ENCODE assay signal across 14 cellular contexts in genomic region chr10:665579-666091, GRCh38. TPM values are rescaled to one million over a fixed set of nuclear protein-coding genes. Genes with fewer than 3 reads are reported as not detected.
DNase-seq lines count a peak whose midpoint lies in the region; ATAC-seq and TF ChIP-seq lines count a peak whose summit lies in the region.
"Had no signal": no experiment of that assay in that cellular context is flagged by ENCODE, and none has a peak within 500 bp of the region (broad histone marks: within the 10 kb centered on the region; RNA-seq: fewer than 3 reads in every experiment).

No MANE protein-coding gene starts in this region.

- H3K9me3 ChIP-seq in lower lobe of right lung = no peaks in the 10 kb centered on the region
- no peaks in the 10 kb centered on the region for H3K9me3 ChIP-seq in testis
- H3K9me3 ChIP-seq: MG63 had no signal

- ATAC-seq in lower lobe of right lung (peak in 1 of 2 donors; percentile 52), GM18873 (IDR thresholded peaks at IDR 0.05; ENCODE audit: low FRiP score, unreplicated experiment) (no peak), HG02759 (IDR thresholded peaks at IDR 0.05; ENCODE audit: unreplicated experiment) (no peak)
- ATAC-seq: activated T-helper 17 cell treated with anti-CD3 and anti-CD28 coated beads, Interleukin-2, amount 50 U/mL, for 72 hours; foreskin keratinocyte had no signal

- DNase-seq in NCI-H2227 (lab: John Stamatoyannopoulos, UW; ENCODE audit: unreplicated experiment) (peak; percentile 51), epithelial cell of proximal tubule (ENCODE audit: low read depth) (no peak), lower lobe of right lung (no peak), testis (peak; percentile 81), erythroblast (lab: John Stamatoyannopoulos, UW) (no peak), HuH-7.5 (ENCODE audit: low spot score) (no peak)
- DNase-seq: activated CD4-positive, CD25-positive, alpha-beta regulatory T cell treated with anti-CD3 and anti-CD28 coated beads, Interleukin-2, amount 50 U/mL, for 72 hours; cerebellar nuclear complex; foreskin keratinocyte; MG63; NCI-H510A treated with DMSO at 0.1 percent for 48 hours had no signal

- H3K27ac ChIP-seq in lower lobe of right lung (peak overlapping the region; percentile 19), testis (peak overlapping the region; percentile 77 to 84)
- H3K27ac ChIP-seq: foreskin keratinocyte had no signal

- 21 to 30% methylated on average over 30 of the region's 30 CpGs for WGBS in testis, 2 donors

- peak overlapping the region; percentile 4 for H3K4me3 ChIP-seq in epithelial cell of proximal tubule (ENCODE audit: low read depth, low read length)
- peak overlapping the region; percentile 44 for H3K4me3 ChIP-seq in lower lobe of right lung
- H3K4me3 ChIP-seq in testis = peak overlapping the region; percentile 1 to 39
- H3K4me3 ChIP-seq: MG63 had no signal

- H3K27me3 ChIP-seq in lower lobe of right lung (ENCODE audit: low read depth) (no peaks in the 10 kb centered on the region), testis (no peaks in the 10 kb centered on the region)
- H3K27me3 ChIP-seq: foreskin keratinocyte, MG63 had no signal

- no peak for TF ChIP-seq CTCF in epithelial cell of proximal tubule (conservative IDR thresholded peaks at IDR 0.05; ENCODE audit: low read depth, low read length)
- TF ChIP-seq CTCF in lower lobe of right lung (IDR thresholded peaks at IDR 0.05) = no peak
- TF ChIP-seq CTCF in testis (IDR thresholded peaks at IDR 0.05) = no peak

- intact Hi-C loops in lower lobe of right lung (cut with DNase I) = no loop called here
- intact Hi-C loops in testis (cut with DNase I; ENCODE audit: low total_unique reads) = no loop called here

- TF ChIP-seq POLR2A in testis (IDR thresholded peaks at IDR 0.05) = no peak
- no peak for TF ChIP-seq POLR2A in erythroblast (IDR thresholded peaks at IDR 0.05; ENCODE audit: low read length)

- no peaks in the 10 kb centered on the region for H3K36me3 ChIP-seq in lower lobe of right lung
- no peaks in the 10 kb centered on the region for H3K36me3 ChIP-seq in testis (ENCODE audit: low read depth, missing control alignments)
- H3K36me3 ChIP-seq: MG63 had no signal

- H3K4me1 ChIP-seq in lower lobe of right lung (no peaks in the 10 kb centered on the region), testis (peaks cover 27% of the 10 kb centered on the region)
- H3K4me1 ChIP-seq: foreskin keratinocyte had no signal

RNA-seq across cellular contexts. Expression of gene DIP2C, which starts 23.8 kb away (rescaled TPM):
- 10.1 and 11.4 TPM in 2 replicates for total RNA-seq in epithelial cell of proximal tubule
- 15.1 TPM for total RNA-seq in lower lobe of right lung
- total RNA-seq in testis = 10 to 100 TPM; 30.1 to 43.4 TPM
- 14.9 TPM for polyA plus RNA-seq in testis (ENCODE audit: insufficient read depth, low read depth, low replicate concordance)

Comparison
In these comparisons a context has a peak if more than half of its experiments do, and no peak if none do; other contexts are left out.
1. DNase-seq: peak in NCI-H2227 (single experiment) and testis (single experiment); none in epithelial cell of proximal tubule (single experiment), lower lobe of right lung (single experiment), erythroblast (0 of 2) and HuH-7.5 (single experiment).
2. Peak in every context shown above with its lines, with median percentiles within 50 percentile points of each other: H3K4me3 ChIP-seq.